Comparison of ENCODE assay signal across 11 cellular contexts in the genomic region with DNA sequence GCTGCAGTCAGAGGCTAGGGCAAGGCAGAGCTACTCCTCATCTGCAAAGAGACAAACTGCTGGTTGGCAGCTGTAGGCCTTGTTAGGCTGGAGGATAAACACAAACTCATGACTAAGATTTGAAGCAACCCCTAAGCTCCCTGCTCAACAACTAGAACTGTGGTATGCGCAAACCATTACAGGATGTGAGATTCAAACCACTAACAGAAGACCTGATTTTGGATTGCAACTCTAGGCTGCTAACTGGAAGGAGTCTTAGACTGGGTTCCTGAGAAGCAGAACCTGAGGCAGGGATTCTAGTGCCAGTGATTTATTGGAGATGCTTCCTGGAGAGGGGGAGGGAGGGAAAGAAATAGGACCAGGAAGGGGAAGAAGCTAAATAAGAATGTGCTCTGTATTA. TPM values are rescaled to one million over a fixed set of nuclear protein-coding genes. Genes with fewer than 3 reads are reported as not detected.
DNase-seq lines count a peak whose midpoint lies in the region; ATAC-seq and TF ChIP-seq lines count a peak whose summit lies in the region.
"Had no signal": no experiment of that assay in that cellular context is flagged by ENCODE, and none has a peak within 500 bp of the region (broad histone marks: within the 10 kb centered on the region; RNA-seq: fewer than 3 reads in every experiment).

No MANE protein-coding gene starts in this region.

- CTCF ChIA-PET in Calu3 (lab: Charles Lee): interaction anchor here (1.3 kb wide), 1 partner anchor 12 kb away, joined by 3 read pairs; no protein-coding TSS in a partner anchor

- no peak overlapping the region for H3K4me3 ChIP-seq in upper lobe of right lung
- H3K4me3 ChIP-seq: tibial artery had no signal

- H3K4me1 Mint-ChIP-seq in activated T-helper 17 cell treated with anti-CD3 and anti-CD28 coated beads, Interleukin-2, amount 50 U/mL, for 72 hours: peaks cover 33% of the 10 kb centered on the region
- no peaks in the 10 kb centered on the region for H3K4me1 Mint-ChIP-seq in Calu3 (ENCODE audit: low read depth, unreplicated experiment)

- no peaks in the 10 kb centered on the region for H3K9me3 ChIP-seq in upper lobe of right lung
- H3K9me3 ChIP-seq: tibial artery had no signal

- no peaks in the 10 kb centered on the region for H3K36me3 ChIP-seq in upper lobe of right lung
- H3K36me3 ChIP-seq: tibial artery had no signal

- no peak for TF ChIP-seq CTCF in Calu3 (IDR thresholded peaks at IDR 0.05; ENCODE audit: unreplicated experiment)
- TF ChIP-seq CTCF in upper lobe of right lung (IDR thresholded peaks at IDR 0.05): no peak

- intact Hi-C loops in Calu3 (cut with micrococcal nuclease; ENCODE audit: unreplicated experiment): no loop called here
- intact Hi-C loops in upper lobe of right lung (cut with DNase I): no loop called here

- ATAC-seq in GM18873 (IDR thresholded peaks at IDR 0.05; ENCODE audit: low FRiP score, unreplicated experiment) (peak; percentile 81), HG03039 (IDR thresholded peaks at IDR 0.05; ENCODE audit: unreplicated experiment) (peak; percentile 71), upper lobe of right lung (no peak)
- peak; percentile 96 for ATAC-seq in activated T-helper 17 cell treated with anti-CD3 and anti-CD28 coated beads, Interleukin-2, amount 50 U/mL, for 72 hours (replicated peaks)

- peak; percentile 63 for DNase-seq in AG08396 (ENCODE audit: low spot score)
- DNase-seq in Calu3: no peak
- DNase-seq in stimulated activated CD4-positive, alpha-beta T cell treated with anti-CD3 and anti-CD28 coated beads, Interleukin-4, amount 100 ng/mL, for 24 hours: no peak
- no peak for DNase-seq in NCI-H748 treated with DMSO at 0.1 percent for 48 hours (lab: John Stamatoyannopoulos, UW)
- no peak for DNase-seq in upper lobe of right lung
- DNase-seq: RPMI8226, tibial artery had no signal

- H3K27ac ChIP-seq in upper lobe of right lung: no peak overlapping the region
- H3K27ac ChIP-seq: HL-60, tibial artery had no signal

- H3K4me3 Mint-ChIP-seq in activated T-helper 17 cell treated with anti-CD3 and anti-CD28 coated beads, Interleukin-2, amount 50 U/mL, for 72 hours: peak overlapping the region; percentile 58
- H3K4me3 Mint-ChIP-seq in Calu3 (ENCODE audit: low read depth, unreplicated experiment): no peak overlapping the region

- no peaks in the 10 kb centered on the region for H3K27me3 ChIP-seq in upper lobe of right lung
- H3K27me3 ChIP-seq: tibial artery had no signal

- H3K36me3 Mint-ChIP-seq in activated T-helper 17 cell treated with anti-CD3 and anti-CD28 coated beads, Interleukin-2, amount 50 U/mL, for 72 hours (ENCODE audit: low read depth): peaks cover 90% of the 10 kb centered on the region
- H3K36me3 Mint-ChIP-seq in Calu3 (ENCODE audit: insufficient read depth, unreplicated experiment): no peaks in the 10 kb centered on the region

- peak overlapping the region; percentile 63 for H3K27ac Mint-ChIP-seq in activated T-helper 17 cell treated with anti-CD3 and anti-CD28 coated beads, Interleukin-2, amount 50 U/mL, for 72 hours
- no peak overlapping the region for H3K27ac Mint-ChIP-seq in Calu3 (ENCODE audit: unreplicated experiment)

- BruUV-seq in Calu3 (replicated peaks; lab: Mats Ljungman, UMichigan): no TSS peak

- no peaks in the 10 kb centered on the region for H3K9me3 Mint-ChIP-seq in activated T-helper 17 cell treated with anti-CD3 and anti-CD28 coated beads, Interleukin-2, amount 50 U/mL, for 72 hours
- H3K9me3 Mint-ChIP-seq in Calu3 (ENCODE audit: low read depth, unreplicated experiment): no peaks in the 10 kb centered on the region

- no peaks in the 10 kb centered on the region for H3K27me3 Mint-ChIP-seq in activated T-helper 17 cell treated with anti-CD3 and anti-CD28 coated beads, Interleukin-2, amount 50 U/mL, for 72 hours
- no peaks in the 10 kb centered on the region for H3K27me3 Mint-ChIP-seq in Calu3 (ENCODE audit: unreplicated experiment)

- H3K4me1 ChIP-seq in upper lobe of right lung: no peaks in the 10 kb centered on the region

RNA-seq across cellular contexts. Expression of gene CCR4, which starts 22.5 kb away (rescaled TPM):
- total RNA-seq in activated T-helper 17 cell treated with anti-CD3 and anti-CD28 coated beads, Interleukin-2, amount 50 U/mL, for 72 hours: 100 to 1,000 TPM; 207 to 271 TPM
- total RNA-seq in Calu3 (2022) (not detected in 2 replicates), upper lobe of right lung (1.2 TPM)

Comparison
In these comparisons a context has a peak if more than half of its experiments do, and no peak if none do; other contexts are left out.
1. RNA of gene CCR4, which starts 22.5 kb away (total RNA-seq): 207 to 271 TPM in activated T-helper 17 cell treated with anti-CD3 and anti-CD28 coated beads, Interleukin-2, amount 50 U/mL, for 72 hours; 1.2 TPM in upper lobe of right lung (single experiment) and not detected in Calu3; every median in the first group is over 10 times any median in the second.